Comparison of ENCODE assay signal across 2 cellular contexts in genomic region chr4:76874176-76874575, GRCh38.
TF ChIP-seq lines count a peak whose summit lies in the region.

No MANE protein-coding gene starts in this region.

TF ChIP-seq in HepG2, 621 proteins besides CTCF, POLR2A, EP300 and RAD21:
- TF ChIP-seq SSRP1 (CRISPR knock-in tag; IDR thresholded peaks at IDR 0.05): no peak
- TF ChIP-seq ZNF44 (CRISPR knock-in tag; IDR thresholded peaks at IDR 0.05): no peak
- TF ChIP-seq RFX5 (IDR thresholded peaks at IDR 0.05; ENCODE audit: low read depth, low read length): peak; percentile 95
- no peak for TF ChIP-seq ZNF496 (CRISPR knock-in tag; IDR thresholded peaks at IDR 0.05; ENCODE audit: insufficient replicate concordance)
- no peak for TF ChIP-seq GABPB1 (CRISPR knock-in tag; IDR thresholded peaks at IDR 0.05)
- TF ChIP-seq TEAD2 (CRISPR knock-in tag; IDR thresholded peaks at IDR 0.05): no peak
- no peak for TF ChIP-seq ZIK1 (CRISPR knock-in tag; IDR thresholded peaks at IDR 0.05; ENCODE audit: borderline replicate concordance, low read depth)
- no peak for TF ChIP-seq ZBED4 (CRISPR knock-in tag; IDR thresholded peaks at IDR 0.05; ENCODE audit: borderline replicate concordance)
- TF ChIP-seq, protein P1, sequence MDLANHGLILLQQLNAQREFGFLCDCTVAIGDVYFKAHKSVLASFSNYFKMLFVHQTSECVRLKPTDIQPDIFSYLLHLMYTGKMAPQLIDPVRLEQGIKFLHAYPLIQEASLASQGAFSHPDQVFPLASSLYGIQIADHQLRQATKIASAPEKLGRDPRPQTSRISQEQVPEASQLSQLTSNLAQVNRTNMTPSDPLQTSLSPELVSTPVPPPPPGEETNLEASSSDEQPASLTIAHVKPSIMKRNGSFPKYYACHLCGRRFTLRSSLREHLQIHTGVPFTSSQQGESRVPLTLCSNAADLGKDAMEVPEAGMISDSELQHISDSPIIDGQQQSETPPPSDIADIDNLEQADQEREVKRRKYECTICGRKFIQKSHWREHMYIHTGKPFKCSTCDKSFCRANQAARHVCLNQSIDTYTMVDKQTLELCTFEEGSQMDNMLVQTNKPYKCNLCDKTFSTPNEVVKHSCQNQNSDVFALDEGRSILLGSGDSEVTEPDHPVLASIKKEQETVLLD (CRISPR knock-in tag; IDR thresholded peaks at IDR 0.05; ENCODE audit: low read depth): no peak
- peak; percentile 59; the same call in 1 of the 2 replicates for TF ChIP-seq RFXAP (CRISPR knock-in tag; IDR thresholded peaks at IDR 0.05; ENCODE audit: borderline replicate concordance)

TF ChIP-seq in SK-N-SH treated with all-trans-retinoic acid at 6 μM for 48 hours, 23 proteins besides CTCF, POLR2A, EP300 and RAD21:
- no peak for TF ChIP-seq OSR1 (CRISPR knock-in tag; IDR thresholded peaks at IDR 0.05)
- no peak for TF ChIP-seq SNAI2 (CRISPR knock-in tag; IDR thresholded peaks at IDR 0.05)
